Comparison of ENCODE assay signal across 1 cellular context in genomic region chr11:57712256-57713150, GRCh38.
TF ChIP-seq lines count a peak whose summit lies in the region.

TSS of gene TMX2 (plus strand) at chr11:57712593. CDS start at chr11:57712619, 26 bp downstream.

TF ChIP-seq in H1, 55 proteins besides CTCF, POLR2A, EP300 and RAD21 (continued from another document):
- TF ChIP-seq NRF1 (IDR thresholded peaks at IDR 0.05; ENCODE audit: low read depth, low read length) (no peak), ZNF274 (IDR thresholded peaks at IDR 0.05; ENCODE audit: borderline replicate concordance, extremely low read depth, low read length) (no peak), CREB1 (IDR thresholded peaks at IDR 0.05) (peak; percentile 90), SP4 (IDR thresholded peaks at IDR 0.05; ENCODE audit: low read length) (0 out of 2 replicates have a peak, but pooled peaks have one; percentile 38), TBP (IDR thresholded peaks at IDR 0.05; ENCODE audit: low read depth, low read length) (peak; percentile 69; the same call in 1 of the 2 replicates), KDM4A (IDR thresholded peaks at IDR 0.05; ENCODE audit: low read depth, low read length, severe bottlenecking) (peak; percentile 37), RNF2 (IDR thresholded peaks at IDR 0.05; ENCODE audit: borderline replicate concordance, low read depth, low read length, missing control alignments, poor library complexity, severe bottlenecking) (no peak), SP1 (IDR thresholded peaks at IDR 0.05; ENCODE audit: low read depth, low read length) (peak; percentile 94)
